29 cellular contexts compared by ENCODE assay signal in the genomic region with DNA sequence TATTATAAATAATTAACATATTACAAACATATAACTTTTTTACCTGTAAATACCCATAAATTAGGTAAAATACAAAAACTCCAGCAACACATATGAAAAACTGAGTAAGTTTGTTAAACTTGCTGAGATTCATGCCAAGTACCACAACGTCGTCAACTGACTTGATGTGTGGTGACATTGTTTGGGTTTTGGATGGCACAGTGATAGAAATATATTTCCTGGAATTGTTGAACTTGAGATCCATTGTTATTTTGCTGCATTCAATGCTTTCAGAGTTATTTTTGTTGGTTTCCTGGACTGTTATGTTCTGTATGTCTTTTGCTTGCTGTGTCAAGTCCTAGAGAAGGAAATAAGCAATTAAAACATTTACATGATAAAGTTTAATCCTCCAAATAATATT.
"Had no signal": no experiment of that assay in that cellular context is flagged by ENCODE, and none has a peak within 500 bp of the region (broad histone marks: within the 10 kb centered on the region; RNA-seq: fewer than 3 reads in every experiment).

No MANE protein-coding gene starts in this region.

- H3K9me3 Mint-ChIP-seq: immature natural killer cell, memory B cell had no signal

- DNase-seq: hypothalamus; immature natural killer cell; kidney; left colon; left lung; midbrain; mucosa of descending colon; naive thymus-derived CD4-positive, alpha-beta T cell; nucleus accumbens; psoas muscle; right lobe of liver; stimulated activated CD4-positive, alpha-beta T cell treated with anti-CD3 and anti-CD28 coated beads, Interleukin-1b, Interleukin-23, amount 100 ng/mL, for 48 hours; stimulated activated CD4-positive, alpha-beta T cell treated with anti-CD3 and anti-CD28 coated beads, Interleukin-4, amount 100 ng/mL, for 1 hour; stimulated activated naive B cell treated with anti-CD40 and anti-IgM and Interleukin-4, amounts not matched to agents 10 μg/mL and 1 μg/mL and 100 μg/mL, for 72 hours; stimulated activated naive CD8-positive, alpha-beta T cell treated with anti-CD3 and anti-CD28 coated beads, Interleukin-15, Interleukin-2, amounts not matched to agents 100 U/mL and 50 U/mL, for 24 hours; stomach; testis; thyroid gland; transverse colon; upper lobe of left lung had no signal

- FAIRE-seq: islet of Langerhans had no signal

- H3K4me2 ChIP-seq: smooth muscle cell had no signal

- H3K27ac Mint-ChIP-seq: immature natural killer cell; memory B cell; naive thymus-derived CD4-positive, alpha-beta T cell; nephron; stimulated activated naive B cell treated with anti-CD40 and anti-IgM and Interleukin-4, amounts not matched to agents 10 μg/mL and 1 μg/mL and 100 μg/mL, for 72 hours had no signal

- H3K27me3 ChIP-seq: left lung, right atrium auricular region, right lobe of liver, stomach, testis, thyroid gland, transverse colon, upper lobe of left lung, vagina had no signal

- H3K4me3 Mint-ChIP-seq: immature natural killer cell; memory B cell; naive thymus-derived CD4-positive, alpha-beta T cell; nephron; neural crest cell; stimulated activated naive B cell treated with anti-CD40 and anti-IgM and Interleukin-4, amounts not matched to agents 10 μg/mL and 1 μg/mL and 100 μg/mL, for 72 hours had no signal

- H3K27me3 Mint-ChIP-seq: memory B cell; naive thymus-derived CD4-positive, alpha-beta T cell; stimulated activated naive B cell treated with anti-CD40 and anti-IgM and Interleukin-4, amounts not matched to agents 10 μg/mL and 1 μg/mL and 100 μg/mL, for 72 hours had no signal

- H3K4me3 ChIP-seq: left lung, lung, mucosa of descending colon, psoas muscle, right atrium auricular region, right lobe of liver, smooth muscle cell, stomach, testis, thyroid gland, transverse colon, upper lobe of left lung, vagina had no signal

- H2AFZ ChIP-seq: parathyroid adenoma had no signal

- H3K27ac ChIP-seq: left lung, parathyroid adenoma, psoas muscle, right atrium auricular region, right lobe of liver, stomach, testis, thyroid gland, transverse colon, upper lobe of left lung, vagina had no signal

- ATAC-seq: left colon; left lung; mucosa of descending colon; naive thymus-derived CD4-positive, alpha-beta T cell; psoas muscle; right lobe of liver; stimulated activated naive B cell treated with anti-CD40 and anti-IgM and Interleukin-4, amounts not matched to agents 10 μg/mL and 1 μg/mL and 100 μg/mL, for 72 hours; stimulated activated naive CD8-positive, alpha-beta T cell treated with anti-CD3 and anti-CD28 coated beads, Interleukin-15, Interleukin-2, amounts not matched to agents 100 U/mL and 50 U/mL, for 24 hours had no signal
